1 cellular context compared by ENCODE assay signal in genomic region chrX:153966841-153967535, GRCh38.
A peak's percentile ranks its signal among the peaks of the same experiment; 100 is the strongest.
TF ChIP-seq lines count a peak whose summit lies in the region.

No MANE protein-coding gene starts in this region.

TF ChIP-seq in GM12878, 131 proteins besides CTCF, POLR2A, EP300 and RAD21:
- TF ChIP-seq RELB (IDR thresholded peaks at IDR 0.05; ENCODE audit: low read depth) (0 out of 2 replicates have a peak, but pooled peaks have one; percentile 17), BCLAF1 (IDR thresholded peaks at IDR 0.05) (no peak)
TF ChIP-seq in GM12878: peak in this region for 1.
